13 cellular contexts compared by ENCODE assay signal in the genomic region with DNA sequence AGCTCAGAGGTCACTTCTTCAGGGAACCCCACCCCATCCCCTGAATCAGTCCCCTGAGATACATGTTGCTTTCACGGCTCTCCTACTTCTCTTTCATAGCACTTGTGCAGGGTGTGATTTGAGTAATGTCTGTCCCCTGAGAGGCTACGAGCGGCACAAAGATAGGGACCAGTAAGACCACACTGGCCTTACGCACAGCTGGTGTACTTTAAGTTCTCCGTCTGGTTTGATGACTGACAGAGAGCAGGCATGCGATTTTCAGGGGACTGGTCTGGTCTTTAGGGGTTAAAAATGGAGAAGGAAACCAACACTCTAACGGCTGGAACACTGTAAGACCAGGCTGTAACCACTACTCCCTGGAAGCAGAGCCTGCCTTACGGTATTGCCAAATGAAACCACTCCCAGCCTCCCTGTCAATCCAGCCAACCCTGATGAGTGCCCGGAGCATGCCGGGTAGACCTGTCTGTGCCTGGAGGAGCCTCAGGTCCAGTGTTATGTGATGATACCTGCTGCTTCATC. TPM values are rescaled to one million over a fixed set of nuclear protein-coding genes. Genes with fewer than 3 reads are reported as not detected.
DNase-seq lines count a peak whose midpoint lies in the region; ATAC-seq and FAIRE-seq lines count a peak whose summit lies in the region.
"Had no signal": no experiment of that assay in that cellular context is flagged by ENCODE, and none has a peak within 500 bp of the region (broad histone marks: within the 10 kb centered on the region; RNA-seq: fewer than 3 reads in every experiment).

No MANE protein-coding gene starts in this region.

- ATAC-seq in CD4-positive, CD25-positive, alpha-beta regulatory T cell (ENCODE audit: low read depth in 2 of 2) = no peak
- ATAC-seq in HG03432 (IDR thresholded peaks at IDR 0.05; ENCODE audit: unreplicated experiment) = peak; percentile 64
- ATAC-seq in effector memory CD8-positive, alpha-beta T cell (replicated peaks) = no peak
- ATAC-seq: lower lobe of right lung had no signal

- peak; percentile 66 for FAIRE-seq in GM19239 (lab: Jason Lieb, UNC)

- no peaks in the 10 kb centered on the region for H3K9me3 ChIP-seq in CD4-positive, CD25-positive, alpha-beta regulatory T cell (ENCODE audit: control insufficient read depth in 2 of 2, low read length in 2 of 2)
- H3K9me3 ChIP-seq: lower lobe of right lung had no signal

- peaks cover 15 to 83% (median 54%) of the 10 kb centered on the region in 4 donors for H3K4me1 Mint-ChIP-seq in CD4-positive, CD25-positive, alpha-beta regulatory T cell
- H3K4me1 Mint-ChIP-seq in effector memory CD8-positive, alpha-beta T cell (ENCODE audit: low read depth in 2 of 2) = peaks cover 64 to 74% of the 10 kb centered on the region in 2 donors

- no peaks in the 10 kb centered on the region for H3K9me3 Mint-ChIP-seq in CD4-positive, CD25-positive, alpha-beta regulatory T cell
- no peaks in the 10 kb centered on the region for H3K9me3 Mint-ChIP-seq in effector memory CD8-positive, alpha-beta T cell

- H3K4me3 ChIP-seq in CD4-positive, CD25-positive, alpha-beta regulatory T cell (ENCODE audit: low read depth, low read length) = no peak overlapping the region
- H3K4me3 ChIP-seq: lower lobe of right lung had no signal

- peaks cover 4% of the 10 kb centered on the region for H3K27me3 Mint-ChIP-seq in CD4-positive, CD25-positive, alpha-beta regulatory T cell
- H3K27me3 Mint-ChIP-seq in effector memory CD8-positive, alpha-beta T cell = no peaks in the 10 kb centered on the region

- H3K27me3 ChIP-seq in CD4-positive, CD25-positive, alpha-beta regulatory T cell (ENCODE audit: control insufficient read depth, insufficient read depth, low read length) = no peaks in the 10 kb centered on the region

- DNase-seq in CD4-positive, CD25-positive, alpha-beta regulatory T cell = no peak
- DNase-seq in GM19239 (ENCODE audit: insufficient read length, low spot score) (peak; percentile 33), kidney glomerular epithelial cell (lab: John Stamatoyannopoulos, UW) (no peak), HuH-7.5 (ENCODE audit: low spot score) (no peak), DMS79 treated with DMSO at 0.1 percent for 48 hours (lab: John Stamatoyannopoulos, UW) (no peak), NCI-H510A (lab: John Stamatoyannopoulos, UW) (no peak)
- DNase-seq in effector memory CD8-positive, alpha-beta T cell = no peak
- DNase-seq: DMS153; lower lobe of right lung; NCI-H526; stimulated activated CD4-positive, alpha-beta T cell treated with anti-CD3 and anti-CD28 coated beads, Interleukin-4, amount 100 ng/mL, for 4 hours had no signal

- H3K4me1 ChIP-seq in CD4-positive, CD25-positive, alpha-beta regulatory T cell (ENCODE audit: control insufficient read depth, insufficient read depth, low read length, poor library complexity, severe bottlenecking) = peaks cover 57% of the 10 kb centered on the region

- peaks cover 44% of the 10 kb centered on the region for H3K36me3 ChIP-seq in CD4-positive, CD25-positive, alpha-beta regulatory T cell (ENCODE audit: control insufficient read depth, insufficient read depth, low read length)

- peak overlapping the region; percentile 20 to 91 (median 85) for H3K27ac Mint-ChIP-seq in CD4-positive, CD25-positive, alpha-beta regulatory T cell
- peak overlapping the region; percentile 57 to 73 for H3K27ac Mint-ChIP-seq in effector memory CD8-positive, alpha-beta T cell

- peak overlapping the region in 3 of 4 donors; percentile 34 to 68 (median 66) for H3K4me3 Mint-ChIP-seq in CD4-positive, CD25-positive, alpha-beta regulatory T cell
- no peak overlapping the region for H3K4me3 Mint-ChIP-seq in effector memory CD8-positive, alpha-beta T cell

- H3K27ac ChIP-seq in CD4-positive, CD25-positive, alpha-beta regulatory T cell (ENCODE audit: insufficient read depth, low read length, poor library complexity, severe bottlenecking) = peak overlapping the region; percentile 37
- H3K27ac ChIP-seq: lower lobe of right lung had no signal

- peaks cover 19% of the 10 kb centered on the region for H3K36me3 Mint-ChIP-seq in CD4-positive, CD25-positive, alpha-beta regulatory T cell
- H3K36me3 Mint-ChIP-seq in effector memory CD8-positive, alpha-beta T cell (ENCODE audit: insufficient read depth) = peaks cover 27% of the 10 kb centered on the region

RNA-seq across cellular contexts. Expression of gene ELMO2, which starts 47.1 kb away (rescaled TPM):
- 84.9 TPM for total RNA-seq in CD4-positive, CD25-positive, alpha-beta regulatory T cell
- 10 to 100 TPM; 37.7 to 56.1 (median 43.5) TPM for polyA plus RNA-seq in CD4-positive, CD25-positive, alpha-beta regulatory T cell

RNA-seq across cellular contexts. Expression of gene CDH22, which starts 51.0 kb away (rescaled TPM):
- total RNA-seq in CD4-positive, CD25-positive, alpha-beta regulatory T cell = not detected
- not detected for polyA plus RNA-seq in CD4-positive, CD25-positive, alpha-beta regulatory T cell
- total RNA-seq: activated CD8-positive, alpha-beta memory T cell treated with anti-CD3 and anti-CD28 coated beads for 36 hours had no signal

Comparison
In these comparisons a context has a peak if more than half of its experiments do, and no peak if none do; other contexts are left out.
1. H3K4me3 Mint-ChIP-seq: peak in CD4-positive, CD25-positive, alpha-beta regulatory T cell (3 of 4); none in effector memory CD8-positive, alpha-beta T cell (0 of 2).